In the genomic region with DNA sequence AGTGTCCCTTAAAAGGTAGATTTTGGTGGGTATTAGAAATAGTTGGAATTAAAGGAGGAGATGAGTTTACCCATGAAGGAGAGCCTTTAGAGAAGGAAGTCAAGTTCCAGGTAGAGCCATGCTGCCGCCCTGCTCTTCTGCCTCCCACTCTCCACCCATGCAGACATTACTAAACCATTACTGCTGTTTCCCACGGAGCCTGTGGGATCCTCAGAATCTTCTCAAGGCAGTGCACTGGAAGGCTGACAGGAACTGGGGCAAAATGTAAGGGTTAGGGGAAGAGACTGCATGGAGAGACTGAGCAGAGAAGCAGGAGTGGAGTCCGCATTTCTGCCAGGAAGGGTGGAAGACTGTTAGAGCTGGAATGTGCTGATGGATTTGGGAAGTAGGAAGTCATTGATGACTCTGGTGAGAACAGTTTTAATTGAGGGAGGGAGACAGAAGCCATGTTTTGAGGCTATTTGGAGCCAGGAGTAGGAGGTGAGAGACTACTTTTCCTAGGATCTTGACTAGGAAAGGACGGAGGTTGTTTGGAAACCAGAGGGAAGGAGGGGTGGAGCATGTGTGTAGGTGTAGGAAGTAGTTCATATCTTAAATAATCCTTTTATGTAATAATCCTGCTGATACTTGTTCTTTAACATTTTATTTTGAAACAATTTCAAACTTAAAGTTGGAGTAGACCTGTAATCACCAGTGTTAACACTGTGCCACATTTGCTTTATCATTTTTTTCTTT, we compare ENCODE assay signal across 1 cellular context.
TF ChIP-seq lines count a peak whose summit lies in the region.

No MANE protein-coding gene starts in this region.

TF ChIP-seq in H1, 55 proteins besides CTCF, POLR2A, EP300 and RAD21:
- no peak for TF ChIP-seq TAF7 (optimal IDR thresholded peaks at IDR 0.05; ENCODE audit: borderline replicate concordance, low read depth, low read length)
- no peak for TF ChIP-seq HDAC2 (IDR thresholded peaks at IDR 0.05; ENCODE audit: borderline replicate concordance in 1 of 2, low read depth in 2 of 2, low read length in 2 of 2)
- no peak for TF ChIP-seq SIX5 (IDR thresholded peaks at IDR 0.05; ENCODE audit: low read depth, low read length)
- no peak for TF ChIP-seq POU5F1 (IDR thresholded peaks at IDR 0.05; ENCODE audit: low read depth, low read length)
- no peak for TF ChIP-seq HDAC6 (IDR thresholded peaks at IDR 0.05; ENCODE audit: low read depth, low read length)
- TF ChIP-seq, protein P1, sequence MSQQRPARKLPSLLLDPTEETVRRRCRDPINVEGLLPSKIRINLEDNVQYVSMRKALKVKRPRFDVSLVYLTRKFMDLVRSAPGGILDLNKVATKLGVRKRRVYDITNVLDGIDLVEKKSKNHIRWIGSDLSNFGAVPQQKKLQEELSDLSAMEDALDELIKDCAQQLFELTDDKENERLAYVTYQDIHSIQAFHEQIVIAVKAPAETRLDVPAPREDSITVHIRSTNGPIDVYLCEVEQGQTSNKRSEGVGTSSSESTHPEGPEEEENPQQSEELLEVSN (IDR thresholded peaks at IDR 0.05), result no peak
- TF ChIP-seq ZNF274 (IDR thresholded peaks at IDR 0.05; ENCODE audit: borderline replicate concordance, extremely low read depth, low read length), result no peak
- no peak for TF ChIP-seq SP4 (IDR thresholded peaks at IDR 0.05; ENCODE audit: low read length)
- TF ChIP-seq NRF1 (IDR thresholded peaks at IDR 0.05; ENCODE audit: low read depth, low read length), result no peak
- no peak for TF ChIP-seq TAF1 (IDR thresholded peaks at IDR 0.05; ENCODE audit: low read depth, low read length)
- TF ChIP-seq, protein P2, sequence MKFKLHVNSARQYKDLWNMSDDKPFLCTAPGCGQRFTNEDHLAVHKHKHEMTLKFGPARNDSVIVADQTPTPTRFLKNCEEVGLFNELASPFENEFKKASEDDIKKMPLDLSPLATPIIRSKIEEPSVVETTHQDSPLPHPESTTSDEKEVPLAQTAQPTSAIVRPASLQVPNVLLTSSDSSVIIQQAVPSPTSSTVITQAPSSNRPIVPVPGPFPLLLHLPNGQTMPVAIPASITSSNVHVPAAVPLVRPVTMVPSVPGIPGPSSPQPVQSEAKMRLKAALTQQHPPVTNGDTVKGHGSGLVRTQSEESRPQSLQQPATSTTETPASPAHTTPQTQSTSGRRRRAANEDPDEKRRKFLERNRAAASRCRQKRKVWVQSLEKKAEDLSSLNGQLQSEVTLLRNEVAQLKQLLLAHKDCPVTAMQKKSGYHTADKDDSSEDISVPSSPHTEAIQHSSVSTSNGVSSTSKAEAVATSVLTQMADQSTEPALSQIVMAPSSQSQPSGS (IDR thresholded peaks at IDR 0.05; ENCODE audit: low read length), result no peak
- no peak for TF ChIP-seq POLR2AphosphoS5 (IDR thresholded peaks at IDR 0.05; ENCODE audit: low read depth, low read length)
- no peak for TF ChIP-seq SUZ12 (IDR thresholded peaks at IDR 0.05; ENCODE audit: low read length)
- TF ChIP-seq CEBPB (IDR thresholded peaks at IDR 0.05; ENCODE audit: low read depth, low read length), result no peak
- TF ChIP-seq MAFK (IDR thresholded peaks at IDR 0.05; ENCODE audit: low read depth, low read length), result no peak
- no peak for TF ChIP-seq BACH1 (IDR thresholded peaks at IDR 0.05; ENCODE audit: low read length)
- no peak for TF ChIP-seq TEAD4 (IDR thresholded peaks at IDR 0.05; ENCODE audit: low read depth, low read length)
- TF ChIP-seq RNF2 (IDR thresholded peaks at IDR 0.05; ENCODE audit: borderline replicate concordance, low read depth, low read length, missing control alignments, poor library complexity, severe bottlenecking), result no peak
- TF ChIP-seq CREB1 (IDR thresholded peaks at IDR 0.05), result no peak
